ENCODE assay signal across 20 cellular contexts in the genomic region with DNA sequence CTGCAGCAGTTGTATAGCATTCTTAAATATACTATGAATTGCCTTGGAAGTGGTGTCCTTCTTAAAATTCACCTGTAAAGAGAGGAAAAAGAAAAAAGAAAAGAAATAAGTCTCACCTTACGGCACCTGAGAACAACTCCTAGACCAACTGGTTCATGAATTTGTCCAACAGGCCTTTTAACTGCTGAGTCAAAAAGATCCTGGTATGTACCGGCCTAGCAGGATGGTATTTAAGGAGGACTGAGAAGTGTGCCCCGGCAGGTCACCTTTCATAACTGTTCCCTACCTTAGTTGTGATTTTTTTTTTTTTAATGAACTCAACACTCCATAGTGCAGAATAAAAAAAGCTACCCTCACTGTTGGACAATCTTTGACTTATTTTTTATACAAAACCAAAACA.
"Had no signal": no experiment of that assay in that cellular context is flagged by ENCODE, and none has a peak within 500 bp of the region (broad histone marks: within the 10 kb centered on the region; RNA-seq: fewer than 3 reads in every experiment).

No MANE protein-coding gene starts in this region.

- H3K27me3 ChIP-seq: breast epithelium, gastroesophageal sphincter, heart left ventricle, testis had no signal

- ATAC-seq: gastroesophageal sphincter; heart left ventricle; left ventricle myocardium superior; sciatic nerve; stimulated activated naive B cell treated with anti-CD40 and anti-IgM and Interleukin-4, amounts not matched to agents 10 μg/mL and 1 μg/mL and 100 μg/mL, for 72 hours had no signal

- H3K27me3 Mint-ChIP-seq: activated CD4-positive, alpha-beta memory T cell treated with anti-CD3 and anti-CD28 coated beads, Interleukin-2, amount 10 ng/mL, durations not matched to agents 7 days and 5 days; activated CD4-positive, alpha-beta T cell treated with anti-CD3 and anti-CD28 coated beads, Interleukin-2, amount 10 ng/mL, durations not matched to agents 24 days and 14 days; activated naive CD8-positive, alpha-beta T cell treated with anti-CD3 and anti-CD28 coated beads, Interleukin-2, amount 10 ng/mL, durations not matched to agents 7 days and 5 days; central memory CD8-positive, alpha-beta T cell; stimulated activated naive B cell treated with anti-CD40 and anti-IgM and Interleukin-4, amounts not matched to agents 10 μg/mL and 1 μg/mL and 100 μg/mL, for 72 hours had no signal

- H3K27ac Mint-ChIP-seq: activated CD4-positive, alpha-beta T cell treated with anti-CD3 and anti-CD28 coated beads, Interleukin-2, amount 10 ng/mL, durations not matched to agents 24 days and 14 days; activated naive CD8-positive, alpha-beta T cell treated with anti-CD3 and anti-CD28 coated beads, Interleukin-2, amount 10 ng/mL, durations not matched to agents 7 days and 5 days; stimulated activated naive B cell treated with anti-CD40 and anti-IgM and Interleukin-4, amounts not matched to agents 10 μg/mL and 1 μg/mL and 100 μg/mL, for 72 hours had no signal

- H3K4me3 ChIP-seq: breast epithelium, gastroesophageal sphincter, heart left ventricle, SK-N-MC, testis had no signal

- H3K9me3 Mint-ChIP-seq: activated CD4-positive, alpha-beta memory T cell treated with anti-CD3 and anti-CD28 coated beads, Interleukin-2, amount 10 ng/mL, durations not matched to agents 7 days and 5 days; activated CD4-positive, alpha-beta T cell treated with anti-CD3 and anti-CD28 coated beads, Interleukin-2, amount 10 ng/mL, durations not matched to agents 24 days and 14 days; activated naive CD8-positive, alpha-beta T cell treated with anti-CD3 and anti-CD28 coated beads, Interleukin-2, amount 10 ng/mL, durations not matched to agents 7 days and 5 days; central memory CD8-positive, alpha-beta T cell; stimulated activated naive B cell treated with anti-CD40 and anti-IgM and Interleukin-4, amounts not matched to agents 10 μg/mL and 1 μg/mL and 100 μg/mL, for 72 hours had no signal

- H3K4me3 Mint-ChIP-seq: activated CD4-positive, alpha-beta memory T cell treated with anti-CD3 and anti-CD28 coated beads, Interleukin-2, amount 10 ng/mL, durations not matched to agents 7 days and 5 days; activated CD4-positive, alpha-beta T cell treated with anti-CD3 and anti-CD28 coated beads, Interleukin-2, amount 10 ng/mL, durations not matched to agents 24 days and 14 days; activated naive CD8-positive, alpha-beta T cell treated with anti-CD3 and anti-CD28 coated beads, Interleukin-2, amount 10 ng/mL, durations not matched to agents 7 days and 5 days; central memory CD8-positive, alpha-beta T cell; stimulated activated naive B cell treated with anti-CD40 and anti-IgM and Interleukin-4, amounts not matched to agents 10 μg/mL and 1 μg/mL and 100 μg/mL, for 72 hours had no signal

- H3K27ac ChIP-seq: SK-N-MC, testis had no signal

- H3K9me3 ChIP-seq: breast epithelium, gastroesophageal sphincter, heart left ventricle, testis had no signal

- DNase-seq: activated CD4-positive, alpha-beta memory T cell treated with anti-CD3 and anti-CD28 coated beads, Interleukin-2, amount 10 ng/mL, durations not matched to agents 7 days and 5 days; activated CD4-positive, alpha-beta T cell treated with anti-CD3 and anti-CD28 coated beads, Interleukin-2, amount 10 ng/mL, durations not matched to agents 24 days and 14 days; activated naive CD4-positive, alpha-beta T cell; activated naive CD8-positive, alpha-beta T cell treated with anti-CD3 and anti-CD28 coated beads, Interleukin-2, amount 10 ng/mL, durations not matched to agents 7 days and 5 days; amniotic stem cell; effector memory CD4-positive, alpha-beta T cell; heart left ventricle; kidney glomerular epithelial cell; left ventricle myocardium superior; mesenchymal stem cell; occipital lobe; small intestine; stimulated activated CD4-positive, alpha-beta T cell treated with anti-CD3 and anti-CD28 coated beads, Interleukin-2, amount 100 ng/mL, for 24 hours; stimulated activated naive B cell treated with anti-CD40 and anti-IgM and Interleukin-4, amounts not matched to agents 10 μg/mL and 1 μg/mL and 100 μg/mL, for 72 hours; testis had no signal

- H3K36me3 ChIP-seq: breast epithelium had no signal
